Comparison of ENCODE assay signal across 30 cellular contexts in genomic region chr3:105415981-105416380, GRCh38.
"Had no signal": no experiment of that assay in that cellular context is flagged by ENCODE, and none has a peak within 500 bp of the region (broad histone marks: within the 10 kb centered on the region; RNA-seq: fewer than 3 reads in every experiment).

No MANE protein-coding gene starts in this region.

- H3K4me3 ChIP-seq: gastroesophageal sphincter, hepatocyte, neural progenitor cell, right atrium auricular region, tibial nerve had no signal

- ATAC-seq: gastroesophageal sphincter; left colon; naive thymus-derived CD8-positive, alpha-beta T cell had no signal

- H3K4me1 Mint-ChIP-seq: activated CD4-positive, alpha-beta T cell treated with anti-CD3 and anti-CD28 coated beads, Interleukin-2, amount 10 ng/mL, durations not matched to agents 24 days and 14 days; activated naive CD4-positive, alpha-beta T cell treated with anti-CD3 and anti-CD28 coated beads, Interleukin-2, amount 10 ng/mL, durations not matched to agents 7 days and 5 days; activated naive CD8-positive, alpha-beta T cell treated with anti-CD3 and anti-CD28 coated beads, Interleukin-2, amount 10 ng/mL, durations not matched to agents 7 days and 5 days; neural progenitor cell had no signal

- H3K4me1 ChIP-seq: gastroesophageal sphincter, neural progenitor cell, right atrium auricular region, tibial nerve had no signal

- H3K27ac ChIP-seq: gastroesophageal sphincter, neural progenitor cell, right atrium auricular region, tibial nerve, WERI-Rb-1 had no signal

- H3K9me3 ChIP-seq: gastroesophageal sphincter, right atrium auricular region, tibial nerve had no signal

- FAIRE-seq: kidney had no signal

- H3K36me3 Mint-ChIP-seq: activated CD4-positive, alpha-beta memory T cell treated with anti-CD3 and anti-CD28 coated beads for 36 hours; activated naive CD4-positive, alpha-beta T cell treated with anti-CD3 and anti-CD28 coated beads, Interleukin-2, amount 10 ng/mL, durations not matched to agents 7 days and 5 days; activated naive CD8-positive, alpha-beta T cell treated with anti-CD3 and anti-CD28 coated beads, Interleukin-2, amount 10 ng/mL, durations not matched to agents 7 days and 5 days; naive thymus-derived CD8-positive, alpha-beta T cell; neural progenitor cell had no signal

- H3K9ac ChIP-seq: neural progenitor cell had no signal

- H3K9me3 Mint-ChIP-seq: activated CD4-positive, alpha-beta memory T cell treated with anti-CD3 and anti-CD28 coated beads for 36 hours; activated CD4-positive, alpha-beta T cell treated with anti-CD3 and anti-CD28 coated beads, Interleukin-2, amount 10 ng/mL, durations not matched to agents 24 days and 14 days; activated naive CD4-positive, alpha-beta T cell treated with anti-CD3 and anti-CD28 coated beads, Interleukin-2, amount 10 ng/mL, durations not matched to agents 7 days and 5 days; activated naive CD8-positive, alpha-beta T cell treated with anti-CD3 and anti-CD28 coated beads, Interleukin-2, amount 10 ng/mL, durations not matched to agents 7 days and 5 days; activated T-helper 1 cell treated with anti-CD3 and anti-CD28 coated beads, Interleukin-12 subunit alpha, Interleukin-12 subunit beta, Interleukin-2, Interleukin-4 antibody, amounts not matched to agents 30 ng/mL and 10 ng/mL and 1 ng/mL, durations not matched to agents 14 hours and 24 hours and 36 hours; neural progenitor cell; T-helper 1 cell treated with Interleukin-12 subunit alpha and Interleukin-12 subunit beta and Interleukin-4 antibody, amounts not matched to agents 30 μg/mL and 1 μg/mL, for 36 hours had no signal

- DNase-seq: activated CD4-positive, alpha-beta memory T cell treated with anti-CD3 and anti-CD28 coated beads for 36 hours; activated CD4-positive, alpha-beta T cell treated with anti-CD3 and anti-CD28 coated beads, Interleukin-2, amount 10 ng/mL, durations not matched to agents 24 days and 14 days; activated CD4-positive, CD25-positive, alpha-beta regulatory T cell treated with anti-CD3 and anti-CD28 coated beads, Interleukin-2, amount 50 U/mL, for 72 hours; activated CD8-positive, alpha-beta memory T cell treated with anti-CD3 and anti-CD28 coated beads, Interleukin-2, amount 50 U/mL, for 4 hours; activated gamma-delta T cell; activated naive CD4-positive, alpha-beta T cell treated with anti-CD3 and anti-CD28 coated beads, Interleukin-2, amount 10 ng/mL, durations not matched to agents 7 days and 5 days; activated naive CD8-positive, alpha-beta T cell treated with anti-CD3 and anti-CD28 coated beads, Interleukin-2, amount 10 ng/mL, durations not matched to agents 7 days and 5 days; activated T-cell treated with anti-CD3 and anti-CD28 coated beads, Interleukin-2, amount 50 U/mL, for 1 hour; amniotic stem cell; central memory CD4-positive, alpha-beta T cell; dermis blood vessel endothelial cell; effector CD4-positive, alpha-beta T cell; kidney; left colon; mammary epithelial cell; midbrain; naive thymus-derived CD8-positive, alpha-beta T cell; occipital lobe; stimulated activated CD4-positive, alpha-beta T cell treated with anti-CD3 and anti-CD28 coated beads, Interleukin-15, amount 100 ng/mL, for 24 hours; stimulated activated CD4-positive, alpha-beta T cell treated with anti-CD3 and anti-CD28 coated beads, Interleukin-2, amount 100 ng/mL, for 24 hours; stimulated activated naive CD4-positive, alpha-beta T cell treated with Interleukin-2 at 50 U/mL for 16 hours; T-helper 9 cell; WERI-Rb-1 had no signal

- H3K4me2 ChIP-seq: neural progenitor cell had no signal

- H3K36me3 ChIP-seq: gastroesophageal sphincter, neural progenitor cell, right atrium auricular region, tibial nerve, WERI-Rb-1 had no signal

- H3K4me3 Mint-ChIP-seq: activated CD4-positive, alpha-beta memory T cell treated with anti-CD3 and anti-CD28 coated beads for 36 hours; activated CD4-positive, alpha-beta T cell treated with anti-CD3 and anti-CD28 coated beads, Interleukin-2, amount 10 ng/mL, durations not matched to agents 24 days and 14 days; activated naive CD4-positive, alpha-beta T cell treated with anti-CD3 and anti-CD28 coated beads, Interleukin-2, amount 10 ng/mL, durations not matched to agents 7 days and 5 days; activated naive CD8-positive, alpha-beta T cell treated with anti-CD3 and anti-CD28 coated beads, Interleukin-2, amount 10 ng/mL, durations not matched to agents 7 days and 5 days; activated T-helper 1 cell treated with anti-CD3 and anti-CD28 coated beads, Interleukin-12 subunit alpha, Interleukin-12 subunit beta, Interleukin-2, Interleukin-4 antibody, amounts not matched to agents 30 ng/mL and 10 ng/mL and 1 ng/mL, durations not matched to agents 14 hours and 24 hours and 36 hours; naive thymus-derived CD8-positive, alpha-beta T cell; neural progenitor cell; T-helper 1 cell treated with Interleukin-12 subunit alpha and Interleukin-12 subunit beta and Interleukin-4 antibody, amounts not matched to agents 30 μg/mL and 1 μg/mL, for 36 hours had no signal

- H2AFZ ChIP-seq: hepatocyte, neural progenitor cell had no signal

- H3K27me3 Mint-ChIP-seq: activated CD4-positive, alpha-beta memory T cell treated with anti-CD3 and anti-CD28 coated beads for 36 hours; activated naive CD4-positive, alpha-beta T cell treated with anti-CD3 and anti-CD28 coated beads, Interleukin-2, amount 10 ng/mL, durations not matched to agents 7 days and 5 days; activated naive CD8-positive, alpha-beta T cell treated with anti-CD3 and anti-CD28 coated beads, Interleukin-2, amount 10 ng/mL, durations not matched to agents 7 days and 5 days had no signal

- H3K27ac Mint-ChIP-seq: activated CD4-positive, alpha-beta memory T cell treated with anti-CD3 and anti-CD28 coated beads for 36 hours; activated CD4-positive, alpha-beta T cell treated with anti-CD3 and anti-CD28 coated beads, Interleukin-2, amount 10 ng/mL, durations not matched to agents 24 days and 14 days; activated naive CD4-positive, alpha-beta T cell treated with anti-CD3 and anti-CD28 coated beads, Interleukin-2, amount 10 ng/mL, durations not matched to agents 7 days and 5 days; activated naive CD8-positive, alpha-beta T cell treated with anti-CD3 and anti-CD28 coated beads, Interleukin-2, amount 10 ng/mL, durations not matched to agents 7 days and 5 days; activated T-helper 1 cell treated with anti-CD3 and anti-CD28 coated beads, Interleukin-12 subunit alpha, Interleukin-12 subunit beta, Interleukin-2, Interleukin-4 antibody, amounts not matched to agents 30 ng/mL and 10 ng/mL and 1 ng/mL, durations not matched to agents 14 hours and 24 hours and 36 hours; naive thymus-derived CD8-positive, alpha-beta T cell; neural progenitor cell; T-helper 1 cell treated with Interleukin-12 subunit alpha and Interleukin-12 subunit beta and Interleukin-4 antibody, amounts not matched to agents 30 μg/mL and 1 μg/mL, for 36 hours had no signal

- H3K27me3 ChIP-seq: gastroesophageal sphincter, hepatocyte, neural progenitor cell, right atrium auricular region, tibial nerve had no signal
